Comparison of ENCODE assay signal across 8 cellular contexts in genomic region chr1:53278294-53278693, GRCh38. TPM values are rescaled to one million over a fixed set of nuclear protein-coding genes. Genes with fewer than 3 reads are reported as not detected.
DNase-seq lines count a peak whose midpoint lies in the region; ATAC-seq and TF ChIP-seq lines count a peak whose summit lies in the region.

No MANE protein-coding gene starts in this region.

- in situ Hi-C loops in T47D (cut with HindIII; ENCODE audit: low pct_unique_long_range_greater_than_20kb, low sequenced_read_pairs): no loop called here

- no peak overlapping the region for H3K4me3 ChIP-seq in WI38 (ENCODE audit: low read depth, low read length)

- ATAC-seq in left lobe of liver: peak; percentile 90
- ATAC-seq in HG03196 (IDR thresholded peaks at IDR 0.05; ENCODE audit: unreplicated experiment): no peak

- DNase-seq in Daoy (ENCODE audit: low read depth) (peak; percentile 36), HuH-7.5 (ENCODE audit: low spot score) (peak; percentile 93), T47D (ENCODE audit: low read depth in 1 of 2, low spot score in 1 of 2) (peak; percentile 23 to 76), left lobe of liver (ENCODE audit: low spot score) (peak; percentile 64), SHP77 treated with DMSO at 0.1 percent for 48 hours (lab: John Stamatoyannopoulos, UW) (no peak)
- peak; percentile 41 to 50 (median 44) for DNase-seq in stimulated activated CD4-positive, alpha-beta T cell treated with anti-CD3 and anti-CD28 coated beads, TNF-alpha, amount 100 ng/mL, for 48 hours (ENCODE audit: low read depth in 3 of 3)

- TF ChIP-seq CTCF in WI38 (IDR thresholded peaks at IDR 0.05; ENCODE audit: low read depth, low read length): peak; percentile 86

RNA-seq across cellular contexts. Expression of gene MAGOH, which starts 40.0 kb away (rescaled TPM):
- total RNA-seq in Daoy (2014; rRNA removed; shearing (Covaris generic)): 51.6 and 60.0 TPM in 2 replicates
- 15.3 TPM for total RNA-seq in left lobe of liver

RNA-seq across cellular contexts. Expression of gene LRP8, which starts 49.6 kb away (rescaled TPM):
- total RNA-seq in Daoy (2014; rRNA removed; shearing (Covaris generic)): 26.9 and 28.1 TPM in 2 replicates
- 0.33 TPM for total RNA-seq in left lobe of liver

RNA-seq across cellular contexts. Expression of gene CZIB, which starts 57.9 kb away (rescaled TPM):
- total RNA-seq in Daoy (2014; rRNA removed; shearing (Covaris generic)): 73.9 and 83.4 TPM in 2 replicates
- 27.7 TPM for total RNA-seq in left lobe of liver

Comparison
In these comparisons a context has a peak if more than half of its experiments do, and no peak if none do; other contexts are left out.
1. RNA of gene LRP8, which starts 49.6 kb away (total RNA-seq): 26.9 to 28.1 TPM in Daoy; 0.33 TPM in left lobe of liver (single experiment); every median in the first group is over 10 times any median in the second.